In genomic region chr1:221839321-221839720, GRCh38 we compare ENCODE assay signal across 9 cellular contexts.
A peak's percentile ranks its signal among the peaks of the same experiment; 100 is the strongest.
DNase-seq lines count a peak whose midpoint lies in the region; ATAC-seq and TF ChIP-seq lines count a peak whose summit lies in the region.
"Had no signal": no experiment of that assay in that cellular context is flagged by ENCODE, and none has a peak within 500 bp of the region (broad histone marks: within the 10 kb centered on the region; RNA-seq: fewer than 3 reads in every experiment).

No MANE protein-coding gene starts in this region.

- no peak overlapping the region for H3K4me2 ChIP-seq in OCI-LY7 (ENCODE audit: low read length)

- H3K36me3 Mint-ChIP-seq in immature natural killer cell: no peaks in the 10 kb centered on the region

- POLR2A ChIA-PET in OCI-LY7 (lab: Charles Lee): no interaction called here

- H3K27me3 Mint-ChIP-seq in immature natural killer cell (ENCODE audit: low read depth in 3 of 3): peaks cover 4 to 10% (median 5%) of the 10 kb centered on the region in 3 donors

- H3K9me2 ChIP-seq in OCI-LY7 (ENCODE audit: insufficient read depth, low read length): no peaks in the 10 kb centered on the region

- peak overlapping the region in 3 of 5 donors; percentile 7 to 65 (median 28) for H3K4me3 Mint-ChIP-seq in immature natural killer cell

- H3K36me3 ChIP-seq in OCI-LY7 (ENCODE audit: insufficient read depth, low read length): no peaks in the 10 kb centered on the region

- no peak overlapping the region for H3K27ac ChIP-seq in OCI-LY7 (ENCODE audit: low read depth, low read length, poor library complexity, severe bottlenecking)

- H4K20me1 ChIP-seq in OCI-LY7 (ENCODE audit: insufficient read depth, low read length): no peaks in the 10 kb centered on the region

- TF ChIP-seq CTCF in OCI-LY7 (conservative IDR thresholded peaks at IDR 0.05; ENCODE audit: low read length): no peak

- H2AFZ ChIP-seq in OCI-LY7 (ENCODE audit: low read length): no peak overlapping the region

- no peak overlapping the region for H3K4me3 ChIP-seq in OCI-LY7 (ENCODE audit: low read depth, low read length, poor library complexity, severe bottlenecking)

- CTCF ChIA-PET in OCI-LY7 (lab: Charles Lee; ENCODE audit: unreplicated experiment): no interaction called here

- H3K4me1 Mint-ChIP-seq in immature natural killer cell: peaks cover 35 to 47% of the 10 kb centered on the region in 2 donors

- no peaks in the 10 kb centered on the region for H3K9me3 ChIP-seq in OCI-LY7 (ENCODE audit: low read length)

- no TSS peak for BruUV-seq in OCI-LY7 (replicated peaks; lab: Mats Ljungman, UMichigan)

- H3K9me3 Mint-ChIP-seq in immature natural killer cell: no peaks in the 10 kb centered on the region

- no peaks in the 10 kb centered on the region for H3K79me2 ChIP-seq in OCI-LY7 (ENCODE audit: insufficient read depth, low read depth, low read length)

- H3K27ac Mint-ChIP-seq in immature natural killer cell: peak overlapping the region; percentile 82 to 97 (median 94)

- DNase-seq in HT1080 (ENCODE audit: low read depth) (peak; percentile 34), immature natural killer cell (no peak), NCI-H524 (lab: John Stamatoyannopoulos, UW) (no peak), GM03348 (ENCODE audit: low spot score) (no peak), OCI-LY7 (ENCODE audit: low spot score) (no peak)
- DNase-seq in activated CD4-positive, alpha-beta T cell treated with anti-CD3 and anti-CD28 coated beads for 48 hours: no peak
- DNase-seq: NCI-H1694 had no signal

- H3K4me1 ChIP-seq in OCI-LY7 (ENCODE audit: insufficient read depth, low read length, poor library complexity, severe bottlenecking): no peaks in the 10 kb centered on the region

- ATAC-seq in GM18517 (IDR thresholded peaks at IDR 0.05; ENCODE audit: unreplicated experiment): peak; percentile 14
- ATAC-seq in GM21825 (IDR thresholded peaks at IDR 0.05; ENCODE audit: unreplicated experiment): peak; percentile 23

- intact Hi-C loops in OCI-LY7 (cut with micrococcal nuclease; ENCODE audit: unreplicated experiment): no loop called here
